Comparison of ENCODE assay signal across 14 cellular contexts in genomic region chr4:78923459-78924312, GRCh38. TPM values are rescaled to one million over a fixed set of nuclear protein-coding genes. Genes with fewer than 3 reads are reported as not detected.
A peak's percentile ranks its signal among the peaks of the same experiment; 100 is the strongest.
DNase-seq lines count a peak whose midpoint lies in the region; ATAC-seq and TF ChIP-seq lines count a peak whose summit lies in the region.
"Had no signal": no experiment of that assay in that cellular context is flagged by ENCODE, and none has a peak within 500 bp of the region (broad histone marks: within the 10 kb centered on the region; RNA-seq: fewer than 3 reads in every experiment).

No MANE protein-coding gene starts in this region.

- H3K27me3 Mint-ChIP-seq in CD8-positive, alpha-beta memory T cell, result no peaks in the 10 kb centered on the region
- H3K27me3 Mint-ChIP-seq: activated naive CD8-positive, alpha-beta T cell treated with anti-CD3 and anti-CD28 coated beads for 36 hours; CD4-positive, alpha-beta memory T cell had no signal

- H3K79me2 ChIP-seq in GM23248 (ENCODE audit: insufficient read depth), result no peaks in the 10 kb centered on the region

- CTCF ChIA-PET in CD8-positive, alpha-beta memory T cell (lab: Charles Lee), result no interaction called here

- ATAC-seq in GM19438 (IDR thresholded peaks at IDR 0.05; ENCODE audit: low read depth, unreplicated experiment), result peak; percentile 54

- peaks cover 0 to 5% (median 3%) of the 10 kb centered on the region in 3 donors for H3K4me1 Mint-ChIP-seq in CD8-positive, alpha-beta memory T cell

- no peaks in the 10 kb centered on the region for H4K20me1 ChIP-seq in GM23248 (ENCODE audit: insufficient read depth)

- H3K27me3 ChIP-seq in BE2C (no peaks in the 10 kb centered on the region), GM23248 (replicated peaks; ENCODE audit: insufficient read depth) (no peaks in the 10 kb centered on the region)
- no peaks in the 10 kb centered on the region for H3K27me3 ChIP-seq in CD8-positive, alpha-beta memory T cell (ENCODE audit: insufficient read depth, low read length, poor library complexity, severe bottlenecking)

- peaks cover 5% of the 10 kb centered on the region; the same call in 1 of the 2 replicates for H3K36me3 ChIP-seq in BE2C
- peaks cover 11% of the 10 kb centered on the region for H3K36me3 ChIP-seq in CD8-positive, alpha-beta memory T cell (ENCODE audit: insufficient read depth, low read length)
- H3K36me3 ChIP-seq in GM23248 (ENCODE audit: low read depth), result peaks cover 14% of the 10 kb centered on the region

- 87 to 88% methylated on average over 4 of the region's 4 CpGs for WGBS in GM23248 (ENCODE audit: low coverage in 1 of 2, low lambda C conversion rate in 2 of 2, missing lambda C conversion rate in 2 of 2), 2 experiments

- H3K9me3 Mint-ChIP-seq in CD8-positive, alpha-beta memory T cell, result no peaks in the 10 kb centered on the region
- H3K9me3 Mint-ChIP-seq: activated naive CD8-positive, alpha-beta T cell treated with anti-CD3 and anti-CD28 coated beads for 36 hours had no signal

- H3K9ac ChIP-seq in GM23248, result no peak overlapping the region

- POLR2A ChIA-PET in CD8-positive, alpha-beta memory T cell (lab: Charles Lee), result no interaction called here

- TF ChIP-seq CTCF in BE2C (IDR thresholded peaks at IDR 0.05; ENCODE audit: low read depth, low read length) (peak; percentile 36; the same call in 1 of the 2 replicates), LNCaP clone FGC (IDR thresholded peaks at IDR 0.05; ENCODE audit: control insufficient read depth, extremely low read depth, insufficient read depth) (peak; percentile 48), epithelial cell of proximal tubule (conservative IDR thresholded peaks at IDR 0.05; ENCODE audit: low read depth, low read length) (peak; percentile 27)

- H3K4me3 Mint-ChIP-seq in CD8-positive, alpha-beta memory T cell, result no peak overlapping the region
- H3K4me3 Mint-ChIP-seq: activated naive CD8-positive, alpha-beta T cell treated with anti-CD3 and anti-CD28 coated beads for 36 hours; CD4-positive, alpha-beta memory T cell had no signal

- no peaks in the 10 kb centered on the region for H3K9me2 ChIP-seq in GM23248 (ENCODE audit: insufficient read depth)

- in situ Hi-C loops in GM23248 (cut with MboI), result no loop called here

- no peak overlapping the region for H2AFZ ChIP-seq in GM23248

- H3K4me3 ChIP-seq in BE2C (ENCODE audit: low read depth, low read length) (no peak overlapping the region), LNCaP clone FGC (ENCODE audit: low read depth, low read length) (no peak overlapping the region), epithelial cell of proximal tubule (ENCODE audit: low read depth, low read length) (no peak overlapping the region), GM23248 (no peak overlapping the region)
- no peak overlapping the region for H3K4me3 ChIP-seq in CD8-positive, alpha-beta memory T cell (ENCODE audit: low read length)

- no peak for DNase-seq in BE2C
- DNase-seq in LNCaP clone FGC (ENCODE audit: low read depth), result no peak
- no peak for DNase-seq in epithelial cell of proximal tubule (ENCODE audit: low read depth)
- no peak for DNase-seq in DMS79 (lab: John Stamatoyannopoulos, UW)
- DNase-seq in CD8-positive, alpha-beta memory T cell, result no peak
- no peak for DNase-seq in GM23248
- DNase-seq in stimulated activated naive CD4-positive, alpha-beta T cell (lab: John Stamatoyannopoulos, UW), result no peak
- DNase-seq: activated CD4-positive, alpha-beta T cell treated with anti-CD3 and anti-CD28 coated beads, Interleukin-2, amount 50 U/mL, for 48 hours; activated naive CD8-positive, alpha-beta T cell treated with anti-CD3 and anti-CD28 coated beads for 36 hours; CD4-positive, alpha-beta memory T cell; GOT3; NCI-H2171; SHP77 treated with DMSO at 0.1 percent for 48 hours had no signal

- H3K27ac ChIP-seq in CD8-positive, alpha-beta memory T cell (ENCODE audit: low read depth, low read length), result no peak overlapping the region
- H3K27ac ChIP-seq in GM23248, result no peak overlapping the region

- H3K4me1 ChIP-seq in BE2C, result no peaks in the 10 kb centered on the region
- no peaks in the 10 kb centered on the region for H3K4me1 ChIP-seq in CD8-positive, alpha-beta memory T cell (ENCODE audit: insufficient read depth, low read length)
- H3K4me1 ChIP-seq in GM23248 (ENCODE audit: insufficient read depth), result peaks cover 12% of the 10 kb centered on the region

- no peak overlapping the region for H3K27ac Mint-ChIP-seq in CD8-positive, alpha-beta memory T cell
- H3K27ac Mint-ChIP-seq: activated naive CD8-positive, alpha-beta T cell treated with anti-CD3 and anti-CD28 coated beads for 36 hours; CD4-positive, alpha-beta memory T cell had no signal

- H3K36me3 Mint-ChIP-seq in CD8-positive, alpha-beta memory T cell, result peaks cover 8 to 72% (median 25%) of the 10 kb centered on the region in 3 donors

- H3F3A ChIP-seq in GM23248 (ENCODE audit: insufficient read depth), result peaks cover 22% of the 10 kb centered on the region

- H3K9me3 ChIP-seq in BE2C (no peaks in the 10 kb centered on the region), GM23248 (ENCODE audit: low read depth) (no peaks in the 10 kb centered on the region)
- H3K9me3 ChIP-seq in CD8-positive, alpha-beta memory T cell (ENCODE audit: low read length), result no peaks in the 10 kb centered on the region

- no peak overlapping the region for H3K4me2 ChIP-seq in GM23248 (ENCODE audit: unreplicated experiment)

RNA-seq across cellular contexts. Expression of gene PAQR3, which starts 15.6 kb away (rescaled TPM):
- 18.0 TPM for polyA plus RNA-seq in BE2C (2012; ENCODE audit: insufficient read depth, insufficient read length, low read depth)
- 27.8 and 31.7 TPM in 2 replicates for total RNA-seq in epithelial cell of proximal tubule
- 10 to 100 TPM; 11.1 to 11.8 TPM for total RNA-seq in CD8-positive, alpha-beta memory T cell
- polyA plus RNA-seq in CD8-positive, alpha-beta memory T cell, result 7.4 TPM
- total RNA-seq in GM23248 (2014; rRNA removed; shearing (Covaris generic)), result 19.2 and 20.7 TPM in 2 replicates
- polyA plus RNA-seq in GM23248 (2016; fragmentation: Nextera tagmentation; extraction: Ambion mirVana), result 10.4 and 13.1 TPM in 2 replicates
